In genomic region chr1:226149806-226150205, GRCh38 we compare ENCODE assay signal across 15 cellular contexts. TPM values are rescaled to one million over a fixed set of nuclear protein-coding genes. Genes with fewer than 3 reads are reported as not detected.
A peak's percentile ranks its signal among the peaks of the same experiment; 100 is the strongest.
DNase-seq lines count a peak whose midpoint lies in the region; ATAC-seq and TF ChIP-seq lines count a peak whose summit lies in the region.
"Had no signal": no experiment of that assay in that cellular context is flagged by ENCODE, and none has a peak within 500 bp of the region (broad histone marks: within the 10 kb centered on the region; RNA-seq: fewer than 3 reads in every experiment).

No MANE protein-coding gene starts in this region.

- 61% methylated on average over 4 of the region's 4 CpGs for WGBS in SK-N-SH (ENCODE audit: low lambda C conversion rate)

- H3K9me3 ChIP-seq in HAP-1 (no peaks in the 10 kb centered on the region), SK-N-SH (no peaks in the 10 kb centered on the region)
- H3K9me3 ChIP-seq: lower lobe of right lung had no signal

- no peak overlapping the region for H3K4me2 ChIP-seq in SK-N-SH
- H3K4me2 ChIP-seq: neural progenitor cell had no signal

- DNase-seq in AG09319 (ENCODE audit: extremely low read depth, low read depth): peak; percentile 5
- peak; percentile 22 to 33 for DNase-seq in HAP-1 (ENCODE audit: low spot score in 2 of 2)
- peak; percentile 49 for DNase-seq in SK-N-SH
- peak; percentile 79 for DNase-seq in fibroblast of villous mesenchyme (ENCODE audit: low read depth)
- DNase-seq in activated CD4-positive, alpha-beta T cell treated with anti-CD3 and anti-CD28 coated beads for 36 hours: no peak
- DNase-seq in GM19240 (ENCODE audit: insufficient read length, low spot score): no peak
- no peak for DNase-seq in activated T-cell treated with anti-CD3 and anti-CD28 coated beads, Interleukin-2, amount 50 U/mL, for 4 hours
- DNase-seq: activated naive CD4-positive, alpha-beta T cell treated with anti-CD3 and anti-CD28 coated beads for 36 hours; CD4-positive, CD25-positive, alpha-beta regulatory T cell; lower lobe of right lung; NCI-H1694; NCI-H774; SHP77 had no signal

- TF ChIP-seq CTCF in AG09319 (IDR thresholded peaks at IDR 0.05; ENCODE audit: low read depth, low read length) (no peak; the same call in 1 of the 2 replicates), SK-N-SH (IDR thresholded peaks at IDR 0.05) (no peak), fibroblast of villous mesenchyme (IDR thresholded peaks at IDR 0.05; ENCODE audit: insufficient read depth, low read depth, low read length) (peak; percentile 19)

- no peaks in the 10 kb centered on the region for H3K9me3 Mint-ChIP-seq in activated CD4-positive, alpha-beta T cell treated with anti-CD3 and anti-CD28 coated beads for 36 hours (ENCODE audit: low read depth)
- no peaks in the 10 kb centered on the region for H3K9me3 Mint-ChIP-seq in activated T-cell treated with anti-CD3 and anti-CD28 coated beads, Interleukin-2, amount 50 U/mL, for 4 hours
- H3K9me3 Mint-ChIP-seq: activated naive CD4-positive, alpha-beta T cell treated with anti-CD3 and anti-CD28 coated beads for 36 hours; CD4-positive, CD25-positive, alpha-beta regulatory T cell; neural progenitor cell had no signal

- no peak overlapping the region for H2AFZ ChIP-seq in SK-N-SH (ENCODE audit: low read depth)
- H2AFZ ChIP-seq: neural progenitor cell had no signal

- no peak overlapping the region for H3K27ac Mint-ChIP-seq in activated CD4-positive, alpha-beta T cell treated with anti-CD3 and anti-CD28 coated beads for 36 hours
- H3K27ac Mint-ChIP-seq: activated naive CD4-positive, alpha-beta T cell treated with anti-CD3 and anti-CD28 coated beads for 36 hours; CD4-positive, CD25-positive, alpha-beta regulatory T cell; neural progenitor cell had no signal

- CTCF ChIA-PET in SK-N-SH (lab: Yijun Ruan, JAX): interaction anchor here (0.8 to 3.5 kb wide), 8 partner anchors 24 to 183 kb away, joined by 3 to 19 read pairs (median 3); no protein-coding TSS in a partner anchor
- CTCF ChIA-PET in activated CD4-positive, alpha-beta T cell treated with anti-CD3 and anti-CD28 coated beads for 36 hours (lab: Charles Lee): interaction anchor here (0.6 to 2.0 kb wide), 6 partner anchors 10 to 183 kb away, joined by 3 to 6 read pairs (median 4); no protein-coding TSS in a partner anchor

- H3K36me3 Mint-ChIP-seq in activated CD4-positive, alpha-beta T cell treated with anti-CD3 and anti-CD28 coated beads for 36 hours (ENCODE audit: low read depth): peaks cover 26% of the 10 kb centered on the region
- H3K36me3 Mint-ChIP-seq in activated T-cell treated with anti-CD3 and anti-CD28 coated beads, Interleukin-2, amount 50 U/mL, for 4 hours (ENCODE audit: insufficient read depth): peaks cover 40% of the 10 kb centered on the region

- no peaks in the 10 kb centered on the region for H3K9me2 ChIP-seq in SK-N-SH

- H3K36me3 ChIP-seq in HAP-1 (replicated peaks) (peaks cover 46% of the 10 kb centered on the region), SK-N-SH (replicated peaks in 1 of 2; ENCODE audit: control insufficient read depth in 1 of 2, insufficient read depth in 2 of 2, low read length in 1 of 2) (peaks cover 77 to 78% of the 10 kb centered on the region in 2 experiments)
- H3K36me3 ChIP-seq: neural progenitor cell had no signal

- H3K27me3 ChIP-seq in HAP-1 (ENCODE audit: low read depth) (no peaks in the 10 kb centered on the region), SK-N-SH (ENCODE audit: insufficient read depth) (no peaks in the 10 kb centered on the region)
- H3K27me3 ChIP-seq: neural progenitor cell had no signal

- H4K20me1 ChIP-seq in SK-N-SH (ENCODE audit: insufficient read depth): no peaks in the 10 kb centered on the region

- peaks cover 17% of the 10 kb centered on the region for H3F3A ChIP-seq in SK-N-SH (replicated peaks; ENCODE audit: insufficient read depth)

- TF ChIP-seq EP300 in SK-N-SH (IDR thresholded peaks at IDR 0.05; ENCODE audit: borderline replicate concordance in 1 of 2, low read depth in 1 of 2, low read length in 1 of 2): no peak

- in situ Hi-C loops in HAP-1 (cut with MboI; ENCODE audit: low sequenced_read_pairs): no loop called here

- H3K27me3 Mint-ChIP-seq in activated CD4-positive, alpha-beta T cell treated with anti-CD3 and anti-CD28 coated beads for 36 hours: no peaks in the 10 kb centered on the region
- H3K27me3 Mint-ChIP-seq in activated T-cell treated with anti-CD3 and anti-CD28 coated beads, Interleukin-2, amount 50 U/mL, for 4 hours (ENCODE audit: low read depth): no peaks in the 10 kb centered on the region
- H3K27me3 Mint-ChIP-seq: CD4-positive, CD25-positive, alpha-beta regulatory T cell had no signal

- ATAC-seq in activated CD4-positive, alpha-beta T cell treated with anti-CD3 and anti-CD28 coated beads for 36 hours: no peak
- no peak for ATAC-seq in activated T-cell treated with anti-CD3 and anti-CD28 coated beads, Interleukin-2, amount 50 U/mL, for 4 hours
- ATAC-seq in HG03432 (IDR thresholded peaks at IDR 0.05; ENCODE audit: unreplicated experiment): no peak
- ATAC-seq: lower lobe of right lung had no signal

- no peak overlapping the region for H3K4me3 Mint-ChIP-seq in activated CD4-positive, alpha-beta T cell treated with anti-CD3 and anti-CD28 coated beads for 36 hours
- no peak overlapping the region for H3K4me3 Mint-ChIP-seq in activated T-cell treated with anti-CD3 and anti-CD28 coated beads, Interleukin-2, amount 50 U/mL, for 4 hours
- H3K4me3 Mint-ChIP-seq: activated naive CD4-positive, alpha-beta T cell treated with anti-CD3 and anti-CD28 coated beads for 36 hours; CD4-positive, CD25-positive, alpha-beta regulatory T cell; neural progenitor cell had no signal

- H3K9ac ChIP-seq in SK-N-SH: no peak overlapping the region
- H3K9ac ChIP-seq: neural progenitor cell had no signal

- H3K4me1 Mint-ChIP-seq in activated CD4-positive, alpha-beta T cell treated with anti-CD3 and anti-CD28 coated beads for 36 hours: no peaks in the 10 kb centered on the region
- no peaks in the 10 kb centered on the region for H3K4me1 Mint-ChIP-seq in activated T-cell treated with anti-CD3 and anti-CD28 coated beads, Interleukin-2, amount 50 U/mL, for 4 hours (ENCODE audit: low read depth)

- peaks cover 7% of the 10 kb centered on the region; the same call in 1 of the 2 replicates for H3K79me2 ChIP-seq in SK-N-SH (ENCODE audit: insufficient read depth)

- TF ChIP-seq RAD21 in SK-N-SH (IDR thresholded peaks at IDR 0.05; ENCODE audit: low read length): no peak; the same call in 1 of the 2 replicates

- H3K4me1 ChIP-seq in HAP-1: no peaks in the 10 kb centered on the region
- no peaks in the 10 kb centered on the region for H3K4me1 ChIP-seq in SK-N-SH (ENCODE audit: control insufficient read depth in 1 of 2, insufficient read depth in 2 of 2, low read depth in 1 of 2, low read length in 1 of 2)
- H3K4me1 ChIP-seq: lower lobe of right lung, neural progenitor cell had no signal

- intact Hi-C loops in activated CD4-positive, alpha-beta T cell treated with anti-CD3 and anti-CD28 coated beads for 36 hours (cut with DNase I, micrococcal nuclease): no loop called here

- POLR2A ChIA-PET in SK-N-SH (lab: Yijun Ruan, JAX): no interaction called here
- POLR2A ChIA-PET in activated CD4-positive, alpha-beta T cell treated with anti-CD3 and anti-CD28 coated beads for 36 hours (lab: Charles Lee): interaction anchor here (0.6 kb wide), 1 partner anchor 66 kb away, joined by 7 read pairs; no protein-coding TSS in a partner anchor

- no peak overlapping the region; a peak in 1 of 4 replicates for H3K27ac ChIP-seq in SK-N-SH (ENCODE audit: low read depth in 2 of 2, low read length in 1 of 2)
- H3K27ac ChIP-seq: lower lobe of right lung, neural progenitor cell had no signal

- H3K4me3 ChIP-seq in HAP-1: no peak overlapping the region
- no peak overlapping the region for H3K4me3 ChIP-seq in SK-N-SH (ENCODE audit: low read depth in 2 of 2, low read length in 1 of 2)
- no peak overlapping the region for H3K4me3 ChIP-seq in fibroblast of villous mesenchyme (ENCODE audit: low read depth, low read length)
- H3K4me3 ChIP-seq: lower lobe of right lung, neural progenitor cell had no signal

TF ChIP-seq in SK-N-SH, 30 proteins besides CTCF, POLR2A, EP300 and RAD21 (continues in another document):
- TF ChIP-seq POLR2AphosphoS5 (IDR thresholded peaks at IDR 0.05; ENCODE audit: low read depth, low read length) (no peak), IRF3 (IDR thresholded peaks at IDR 0.05; ENCODE audit: low read depth, low read length) (no peak), TAF1 (IDR thresholded peaks at IDR 0.05; ENCODE audit: borderline replicate concordance, low read depth, low read length) (no peak), JUND (IDR thresholded peaks at IDR 0.05) (no peak), FOSL2 (IDR thresholded peaks at IDR 0.05; ENCODE audit: borderline replicate concordance, low read depth) (no peak), RCOR1 (IDR thresholded peaks at IDR 0.05; ENCODE audit: low read length) (no peak), SMC3 (IDR thresholded peaks at IDR 0.05; ENCODE audit: low read depth, low read length) (no peak), USF2 (IDR thresholded peaks at IDR 0.05; ENCODE audit: borderline replicate concordance, low read depth, low read length) (no peak), ELF1 (IDR thresholded peaks at IDR 0.05) (no peak), GATA2 (CRISPR knock-in tag; IDR thresholded peaks at IDR 0.05) (no peak)

RNA-seq across cellular contexts. Expression of gene ACBD3, which starts 36.7 kb away (rescaled TPM):
- polyA plus RNA-seq in SK-N-SH (2012; rRNA removed): 17.8 and 26.3 TPM in 2 replicates
- 25.1 and 30.3 TPM in 2 replicates for polyA plus RNA-seq in SK-N-SH (2012; cell fraction: cytosol; rRNA removed)
- polyA plus RNA-seq in SK-N-SH (2012; cell fraction: nucleus; rRNA removed): 7.5 and 17.1 TPM in 2 replicates
- total RNA-seq in fibroblast of villous mesenchyme: 62.2 and 95.4 TPM in 2 replicates
- total RNA-seq in activated CD4-positive, alpha-beta T cell treated with anti-CD3 and anti-CD28 coated beads for 36 hours: 10 to 100 TPM; 17.0 to 20.2 TPM
- total RNA-seq in activated T-cell treated with anti-CD3 and anti-CD28 coated beads, Interleukin-2, amount 50 U/mL, for 4 hours: 10 to 100 TPM; 20.9 to 24.4 (median 23.9) TPM

Comparison
In these comparisons a context has a peak if more than half of its experiments do, and no peak if none do; other contexts are left out.
1. DNase-seq: peak in AG09319 (single experiment), HAP-1 (2 of 2), SK-N-SH (single experiment) and fibroblast of villous mesenchyme (single experiment); none in activated CD4-positive, alpha-beta T cell treated with anti-CD3 and anti-CD28 coated beads for 36 hours (single experiment), GM19240 (single experiment) and activated T-cell treated with anti-CD3 and anti-CD28 coated beads, Interleukin-2, amount 50 U/mL, for 4 hours (single experiment).